Comparison of ENCODE assay signal across 34 cellular contexts in the genomic region with DNA sequence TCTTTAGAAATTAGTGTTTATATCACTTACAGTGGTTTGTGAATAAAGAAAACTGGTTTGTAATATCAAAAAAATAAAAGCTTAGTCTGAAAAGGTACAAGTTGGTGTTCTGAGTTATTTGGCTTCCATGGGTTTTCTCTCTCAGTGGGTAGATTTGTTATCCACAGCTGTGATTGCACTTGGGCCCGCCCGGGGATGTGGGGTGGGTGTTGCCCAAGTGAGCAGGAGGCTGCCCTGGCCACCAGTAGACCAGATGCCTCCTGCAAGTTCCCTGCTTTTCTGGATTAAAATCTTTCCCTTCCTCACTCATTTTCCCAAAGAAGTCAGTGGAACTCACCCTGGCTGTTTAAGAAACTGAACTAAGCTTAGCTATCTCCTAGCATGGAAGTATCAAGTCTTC.
"Had no signal": no experiment of that assay in that cellular context is flagged by ENCODE, and none has a peak within 500 bp of the region (broad histone marks: within the 10 kb centered on the region; RNA-seq: fewer than 3 reads in every experiment).

No MANE protein-coding gene starts in this region.

- H3K36me3 ChIP-seq: MG63 had no signal

- H3K27me3 ChIP-seq: MG63 had no signal

- H3K4me3 ChIP-seq: MG63 had no signal

- DNase-seq: Karpas-422, Kasumi-1, KG1, MG63, MM.1S, MV-4-11, NCI-H1048, NCI-H1092, NCI-H1092 treated with DMSO at 0.1 percent for 48 hours, NCI-H1105, NCI-H1105 treated with DMSO at 0.1 percent for 48 hours, NCI-H1417, NCI-H1417 treated with DMSO at 0.1 percent for 48 hours, NCI-H1436, NCI-H1436 treated with DMSO at 0.1 percent for 48 hours, NCI-H146, NCI-H1694, NCI-H1694 treated with DMSO at 0.1 percent for 48 hours, NCI-H187, NCI-H187 treated with DMSO at 0.1 percent for 48 hours, NCI-H1930, NCI-H2029, NCI-H2029 treated with DMSO at 0.1 percent for 48 hours, NCI-H2081, NCI-H2081 treated with DMSO at 0.1 percent for 48 hours, NCI-H2107, NCI-H2171, NCI-H2171 treated with DMSO at 0.1 percent for 48 hours, NCI-H2227 treated with DMSO at 0.1 percent for 48 hours, NCI-H226, NCI-H345, NCI-H446, NCI-H446 treated with DMSO at 0.1 percent for 48 hours had no signal

- H3K27ac ChIP-seq: KMS-11 had no signal

- H3K9me3 ChIP-seq: MG63 had no signal
